Comparison of ENCODE assay signal across 16 cellular contexts in the genomic region with DNA sequence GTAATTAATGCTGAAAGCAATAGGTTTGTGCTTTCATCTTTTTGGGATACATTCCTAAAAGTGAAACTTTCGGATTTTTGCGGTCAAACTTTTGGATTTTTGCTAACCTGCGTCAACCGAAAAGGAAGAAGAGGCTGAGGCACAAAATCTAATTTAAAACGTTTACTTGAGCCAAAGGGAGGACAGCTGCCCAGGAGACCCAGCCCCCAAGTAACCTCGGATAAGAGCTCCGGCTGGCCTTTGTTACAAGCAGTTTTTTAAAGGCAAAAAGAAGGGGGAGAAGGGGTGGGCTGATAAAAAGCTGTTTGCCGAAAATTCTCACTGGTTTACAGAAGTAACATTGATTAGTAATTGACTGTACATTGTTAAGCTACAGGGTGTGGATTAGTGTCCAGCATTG. TPM values are rescaled to one million over a fixed set of nuclear protein-coding genes. Genes with fewer than 3 reads are reported as not detected.
DNase-seq lines count a peak whose midpoint lies in the region; ATAC-seq and TF ChIP-seq lines count a peak whose summit lies in the region.
"Had no signal": no experiment of that assay in that cellular context is flagged by ENCODE, and none has a peak within 500 bp of the region (broad histone marks: within the 10 kb centered on the region; RNA-seq: fewer than 3 reads in every experiment).

No MANE protein-coding gene starts in this region.

- no peaks in the 10 kb centered on the region for H3K23me2 ChIP-seq in H9 (ENCODE audit: insufficient read length, low read depth, low read length, poor library complexity, severe bottlenecking)

- H3K27me3 Mint-ChIP-seq in H9 (ENCODE audit: low read depth) (no peaks in the 10 kb centered on the region), glutamatergic neuron (ENCODE audit: unreplicated experiment) (no peaks in the 10 kb centered on the region)
- H3K27me3 Mint-ChIP-seq: activated naive CD8-positive, alpha-beta T cell; progenitor cell of endocrine pancreas had no signal

- H3K36me3 Mint-ChIP-seq in H9 (ENCODE audit: insufficient read depth in 1 of 3, low read depth in 3 of 3), result peaks cover 0 to 14% (median 7%) of the 10 kb centered on the region in 3 experiments; a peak in 4 of 7 replicates
- no peaks in the 10 kb centered on the region for H3K36me3 Mint-ChIP-seq in glutamatergic neuron (ENCODE audit: unreplicated experiment)
- H3K36me3 Mint-ChIP-seq: activated naive CD8-positive, alpha-beta T cell had no signal

- H4K8ac ChIP-seq in H9 (replicated peaks; ENCODE audit: insufficient read length, low read depth, low read length), result no peak overlapping the region

- no peaks in the 10 kb centered on the region for H3K36me3 ChIP-seq in RWPE2 (ENCODE audit: low read depth)
- H3K36me3 ChIP-seq in osteoblast (ENCODE audit: insufficient read depth, low read length), result no peaks in the 10 kb centered on the region
- H3K36me3 ChIP-seq: thyroid gland had no signal

- no CpG with 5 or more reads among the region's 8 CpGs for WGBS in H9 (ENCODE audit: extremely low coverage, insufficient read length, low lambda C conversion rate)

- H3K4ac ChIP-seq in H9 (ENCODE audit: low read depth, low read length), result no peak overlapping the region

- H3K27ac ChIP-seq in H9 (ENCODE audit: insufficient read length, low read depth, low read length) (peak overlapping the region; percentile 97), RWPE2 (ENCODE audit: poor library complexity, severe bottlenecking) (peak overlapping the region; percentile 60), osteoblast (ENCODE audit: low read depth, low read length) (no peak overlapping the region), dorsolateral prefrontal cortex (no peak overlapping the region)
- H3K27ac ChIP-seq: C4-2B, thyroid gland had no signal

- peaks cover 58% of the 10 kb centered on the region in 2 experiments for H3K9me3 Mint-ChIP-seq in H9
- no peaks in the 10 kb centered on the region for H3K9me3 Mint-ChIP-seq in glutamatergic neuron (ENCODE audit: unreplicated experiment)

- ATAC-seq in RWPE2 (ENCODE audit: low read depth) (no peak), HG02938 (IDR thresholded peaks at IDR 0.05; ENCODE audit: unreplicated experiment) (no peak)

- H2AFZ ChIP-seq in H9 (ENCODE audit: low read length) (no peak overlapping the region), osteoblast (ENCODE audit: low read length) (no peak overlapping the region)

- H4K20me1 ChIP-seq in H9 (ENCODE audit: control insufficient read depth, insufficient read depth, insufficient read length) (no peaks in the 10 kb centered on the region), osteoblast (ENCODE audit: insufficient read depth, low read length) (no peaks in the 10 kb centered on the region)

- peak overlapping the region; percentile 44 for H3K4me2 ChIP-seq in H9 (ENCODE audit: insufficient read depth, insufficient read length, low read length)
- peak overlapping the region; percentile 19 for H3K4me2 ChIP-seq in osteoblast (ENCODE audit: insufficient read depth, low read length)

- no peak overlapping the region for H2BK20ac ChIP-seq in H9 (ENCODE audit: low read depth, low read length, poor library complexity, severe bottlenecking)

- H3K4me3 ChIP-seq in RWPE2 (ENCODE audit: severe bottlenecking) (no peak overlapping the region), osteoblast (ENCODE audit: insufficient read depth, low read length) (no peak overlapping the region), dorsolateral prefrontal cortex (no peak overlapping the region)
- H3K4me3 ChIP-seq: thyroid gland had no signal

- H3K79me1 ChIP-seq in H9 (ENCODE audit: insufficient read depth, low read depth, low read length, poor library complexity, severe bottlenecking), result no peaks in the 10 kb centered on the region

- no peak overlapping the region for H2BK5ac ChIP-seq in H9 (ENCODE audit: insufficient read length, low read length)

- peak overlapping the region; percentile 33 to 58; a peak in 3 of 5 replicates for H3K4me3 Mint-ChIP-seq in H9
- H3K4me3 Mint-ChIP-seq in glutamatergic neuron (ENCODE audit: unreplicated experiment), result peak overlapping the region; percentile 46
- H3K4me3 Mint-ChIP-seq: activated naive CD8-positive, alpha-beta T cell had no signal

- no peak overlapping the region for H4K5ac ChIP-seq in H9 (ENCODE audit: insufficient read length, low read depth, low read length)

- H3K27ac Mint-ChIP-seq in H9, result peak overlapping the region; percentile 77 to 98 (median 98); a peak in 6 of 7 replicates
- peak overlapping the region; percentile 77 for H3K27ac Mint-ChIP-seq in glutamatergic neuron (ENCODE audit: unreplicated experiment)
- H3K27ac Mint-ChIP-seq: activated naive CD8-positive, alpha-beta T cell; progenitor cell of endocrine pancreas had no signal

- no peak overlapping the region for H4K91ac ChIP-seq in H9 (ENCODE audit: insufficient read length, low read depth, low read length)

- H3K9me3 ChIP-seq in H9 (ENCODE audit: control insufficient read depth, low read depth, low read length) (no peaks in the 10 kb centered on the region), RWPE2 (ENCODE audit: severe bottlenecking) (no peaks in the 10 kb centered on the region), osteoblast (ENCODE audit: low read depth, low read length) (peaks cover 3% of the 10 kb centered on the region)
- H3K9me3 ChIP-seq: thyroid gland had no signal

- no peak overlapping the region for H3K56ac ChIP-seq in H9 (ENCODE audit: insufficient read length, low read depth, low read length)

- H3K79me2 ChIP-seq in H9 (ENCODE audit: insufficient read depth, low read length) (no peaks in the 10 kb centered on the region), osteoblast (ENCODE audit: insufficient read depth, low read length) (no peaks in the 10 kb centered on the region)

- no peak overlapping the region for H2AK5ac ChIP-seq in H9 (ENCODE audit: insufficient read length, low read length)

- intact Hi-C loops in dorsolateral prefrontal cortex (cut with DNase I), result no loop called here

- no peak overlapping the region for H3K23ac ChIP-seq in H9 (ENCODE audit: insufficient read length, low read depth, low read length)

- no peak overlapping the region for H3K18ac ChIP-seq in H9 (ENCODE audit: insufficient read length, low read depth, low read length)

- H3K4me1 ChIP-seq in H9 (ENCODE audit: insufficient read depth, low read length) (peaks cover 11% of the 10 kb centered on the region; the same call in 1 of the 2 replicates), RWPE2 (ENCODE audit: insufficient read depth, poor library complexity, severe bottlenecking) (peaks cover 11% of the 10 kb centered on the region), osteoblast (ENCODE audit: insufficient read depth, low read length) (peaks cover 21% of the 10 kb centered on the region)
- H3K4me1 ChIP-seq: thyroid gland had no signal

- H2BK120ac ChIP-seq in H9 (ENCODE audit: low read depth, low read length, poor library complexity, severe bottlenecking), result no peak overlapping the region

- no peak overlapping the region for H3K14ac ChIP-seq in H9 (ENCODE audit: insufficient read depth, low read length)

- H3K4me1 Mint-ChIP-seq in H9 (peaks cover 26 to 37% of the 10 kb centered on the region in 2 experiments), glutamatergic neuron (ENCODE audit: low read depth, unreplicated experiment) (peaks cover 10% of the 10 kb centered on the region)

- H3K27me3 ChIP-seq in H9 (ENCODE audit: insufficient read depth, low read length), result no peaks in the 10 kb centered on the region
- no peaks in the 10 kb centered on the region for H3K27me3 ChIP-seq in RWPE2 (ENCODE audit: insufficient read depth, poor library complexity, severe bottlenecking)
- peaks cover 16% of the 10 kb centered on the region for H3K27me3 ChIP-seq in osteoblast (ENCODE audit: insufficient read depth, low read length)
- H3K27me3 ChIP-seq in dorsolateral prefrontal cortex, result peaks cover 0 to 76% (median 27%) of the 10 kb centered on the region in 45 donors
- H3K27me3 ChIP-seq: thyroid gland had no signal

- no peak overlapping the region for H2BK15ac ChIP-seq in H9 (ENCODE audit: low read depth, low read length)

- no peak overlapping the region for H2BK12ac ChIP-seq in H9 (ENCODE audit: insufficient read length, low read depth, low read length)

- H3K9ac ChIP-seq in H9 (ENCODE audit: extremely low read depth, insufficient read length, low read length), result no peak overlapping the region

- no peak overlapping the region for H3T11ph ChIP-seq in H9 (ENCODE audit: low read length)

- TF ChIP-seq CTCF in H9 (conservative IDR thresholded peaks at IDR 0.05), result no peak
- no peak for TF ChIP-seq CTCF in RWPE2 (IDR thresholded peaks at IDR 0.05; ENCODE audit: poor library complexity, severe bottlenecking)
- no peak for TF ChIP-seq CTCF in glutamatergic neuron (IDR thresholded peaks at IDR 0.05; ENCODE audit: partially characterized antibody, unreplicated experiment)
- no peak for TF ChIP-seq CTCF in osteoblast (IDR thresholded peaks at IDR 0.05; ENCODE audit: extremely low read depth, low read depth, low read length)
- TF ChIP-seq CTCF in dorsolateral prefrontal cortex (IDR thresholded peaks at IDR 0.05 in 54 of 56, conservative IDR thresholded peaks at IDR 0.05 in 2 of 56; ENCODE audit: low read depth in 1 of 56, partially characterized antibody in 56 of 56), result no peak

- DNase-seq in H9 (peak; percentile 60), RWPE2 (ENCODE audit: low spot score) (no peak), glutamatergic neuron (no peak), osteoblast (ENCODE audit: insufficient read length, low spot score, missing footprints) (no peak), T1000 (lab: John Stamatoyannopoulos, UW) (no peak), globus pallidus (ENCODE audit: low spot score) (no peak), dorsolateral prefrontal cortex (no peak)
- DNase-seq: activated CD4-positive, CD25-positive, alpha-beta regulatory T cell; activated CD8-positive, alpha-beta memory T cell treated with anti-CD3 and anti-CD28 coated beads, Interleukin-2, amount 50 U/mL, for 4 hours; cerebellar nuclear complex; NCI-H446; thyroid gland had no signal

RNA-seq across cellular contexts. Expression of gene USP9X, which starts 59.3 kb away (rescaled TPM):
- total RNA-seq in H9 (2021) (268 and 284 TPM in 2 replicates), glutamatergic neuron (ENCODE audit: unreplicated experiment) (120 TPM), osteoblast (164 and 170 TPM in 2 replicates), dorsolateral prefrontal cortex (100 to 1,000 TPM in 38 of 120 experiments, 10 to 100 TPM in 82; 72.1 to 120 (median 95.5) TPM)

Comparison
In these comparisons a context has a peak if more than half of its experiments do, and no peak if none do; other contexts are left out.
1. H3K27ac ChIP-seq: peak in H9 (single experiment) and RWPE2 (single experiment); none in osteoblast (single experiment) and dorsolateral prefrontal cortex (0 of 59).